Comparison of ENCODE assay signal across 8 cellular contexts in the genomic region with DNA sequence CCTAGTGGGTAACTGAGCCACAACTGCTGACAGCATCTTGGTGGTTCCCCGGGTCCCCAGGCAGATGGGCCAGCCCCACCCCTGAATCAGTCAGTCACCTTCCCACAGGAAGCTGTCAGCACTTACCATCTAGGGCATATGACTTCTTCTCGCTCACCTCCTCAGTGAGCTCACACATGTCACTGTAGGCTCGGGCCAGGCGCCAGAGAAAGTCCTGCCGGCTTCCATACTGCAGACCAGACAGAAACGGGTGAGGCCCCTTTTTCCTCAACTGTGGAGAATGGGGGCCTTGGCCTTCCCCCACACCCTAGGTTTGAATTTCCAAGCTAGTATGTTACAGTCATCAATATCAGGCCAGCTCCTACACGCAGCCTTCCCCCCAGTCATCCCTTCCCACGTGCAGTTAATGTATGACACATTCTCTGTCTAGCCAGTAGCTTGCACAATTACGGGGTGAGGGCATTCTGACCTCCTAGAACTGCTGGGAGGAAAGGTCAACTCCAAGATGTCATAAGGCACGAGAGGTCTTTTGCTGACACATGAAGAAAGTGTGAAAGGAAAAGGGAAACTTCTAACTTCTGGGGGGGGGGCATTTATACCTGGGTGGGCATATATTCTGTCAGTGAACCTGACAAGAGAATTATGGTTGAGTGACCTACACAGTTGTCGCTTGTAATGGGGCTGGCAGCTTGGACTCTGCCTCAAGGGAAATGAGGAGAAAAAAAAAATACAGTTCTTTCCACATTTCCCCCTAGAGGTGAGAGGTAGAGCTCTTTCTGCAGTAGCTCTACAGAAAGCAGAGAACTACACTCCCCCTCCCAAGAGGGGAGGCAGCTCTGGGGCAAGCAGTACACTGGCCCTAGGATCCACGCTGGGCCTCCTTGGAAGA. TPM values are rescaled to one million over a fixed set of nuclear protein-coding genes. Genes with fewer than 3 reads are reported as not detected.
DNase-seq lines count a peak whose midpoint lies in the region; ATAC-seq and TF ChIP-seq lines count a peak whose summit lies in the region.

No MANE protein-coding gene starts in this region.

- TF ChIP-seq EP300 in esophagus muscularis mucosa (IDR thresholded peaks at IDR 0.05), result no peak

- no peak for TF ChIP-seq CTCF in esophagus muscularis mucosa (IDR thresholded peaks at IDR 0.05)

- peaks cover 5% of the 10 kb centered on the region; the same call in 1 of the 2 replicates for H3K36me3 ChIP-seq in ACC112 (ENCODE audit: insufficient read depth, low read length)
- peaks cover 51 to 96% (median 85%) of the 10 kb centered on the region in 4 donors for H3K36me3 ChIP-seq in esophagus muscularis mucosa

- intact Hi-C loops in right cardiac atrium (cut with DNase I), result no loop called here
- intact Hi-C loops in esophagus muscularis mucosa (cut with DNase I), result no loop called here

- ATAC-seq in right cardiac atrium, result peak; percentile 52 to 69
- ATAC-seq in HG03175 (IDR thresholded peaks at IDR 0.05; ENCODE audit: unreplicated experiment), result no peak
- no peak for ATAC-seq in HG03565 (IDR thresholded peaks at IDR 0.05; ENCODE audit: unreplicated experiment)

- H3K4me3 ChIP-seq in ACC112 (ENCODE audit: low read depth, low read length), result no peak overlapping the region
- no peak overlapping the region for H3K4me3 ChIP-seq in right cardiac atrium (ENCODE audit: low read length)
- no peak overlapping the region for H3K4me3 ChIP-seq in esophagus muscularis mucosa

- WGBS in right cardiac atrium, result 61% methylated on average over 12 of the region's 12 CpGs
- 73% methylated on average over 12 of the region's 12 CpGs for WGBS in esophagus muscularis mucosa

- TF ChIP-seq POLR2A in esophagus muscularis mucosa (IDR thresholded peaks at IDR 0.05; ENCODE audit: low read depth), result no peak

- H3K27me3 ChIP-seq in ACC112 (ENCODE audit: insufficient read depth, low read length) (no peaks in the 10 kb centered on the region), right cardiac atrium (ENCODE audit: control insufficient read depth, insufficient read depth) (no peaks in the 10 kb centered on the region), esophagus muscularis mucosa (no peaks in the 10 kb centered on the region)

- no peaks in the 10 kb centered on the region for H3K79me2 ChIP-seq in ACC112 (ENCODE audit: control insufficient read depth, insufficient read depth, low read length, unreplicated experiment)

- H3K27ac ChIP-seq in ACC112 (ENCODE audit: low read depth, low read length), result peak overlapping the region; percentile 38; the same call in 1 of the 2 replicates
- H3K27ac ChIP-seq in right cardiac atrium (ENCODE audit: low read length), result no peak overlapping the region
- no peak overlapping the region for H3K27ac ChIP-seq in esophagus muscularis mucosa (replicated peaks in 1 of 4)

- DNase-seq in HT1080 (ENCODE audit: low read depth) (peak; percentile 66), right cardiac atrium (peak in 2 of 3 donors; percentile 72 to 76), esophagus muscularis mucosa (ENCODE audit: extremely low spot score) (no peak)
- peak; percentile 80 for DNase-seq in activated CD8-positive, alpha-beta memory T cell treated with anti-CD3 and anti-CD28 coated beads, Interleukin-2, amount 50 U/mL, for 48 hours
- peak; percentile 56 to 61 for DNase-seq in stimulated activated CD8-positive, alpha-beta memory T cell treated with anti-CD3 and anti-CD28 coated beads, Interleukin-7, amount 100 ng/mL, for 4 hours (ENCODE audit: low read depth in 2 of 2)

- no peaks in the 10 kb centered on the region for H3K9me3 ChIP-seq in right cardiac atrium (ENCODE audit: control insufficient read depth, low read length)
- H3K9me3 ChIP-seq in esophagus muscularis mucosa, result no peaks in the 10 kb centered on the region

- H3K4me1 ChIP-seq in ACC112 (ENCODE audit: control insufficient read depth, insufficient read depth, low read length, unreplicated experiment) (peaks cover 32% of the 10 kb centered on the region), right cardiac atrium (ENCODE audit: control insufficient read depth, insufficient read depth, low read length) (peaks cover 2% of the 10 kb centered on the region), esophagus muscularis mucosa (no peaks in the 10 kb centered on the region)

- H2AFZ ChIP-seq in ACC112 (ENCODE audit: low read length, unreplicated experiment), result no peak overlapping the region

RNA-seq across cellular contexts. Expression of a gene that starts 10.9 kb away (rescaled TPM):
- 12.9 and 26.9 TPM in 2 replicates for total RNA-seq in HT1080 (2014; rRNA removed; shearing (Covaris generic))
- 28.6 and 29.6 TPM in 2 replicates for polyA plus RNA-seq in HT1080 (2015; cell fraction: cytosol; rRNA removed)
- 22.5 and 27.0 TPM in 2 replicates for polyA plus RNA-seq in HT1080 (2015; cell fraction: nucleus; rRNA removed)
- total RNA-seq in right cardiac atrium, result 10 to 100 TPM; 15.4 to 21.0 (median 18.0) TPM
- polyA plus RNA-seq in right cardiac atrium, result 17.6 TPM
- total RNA-seq in esophagus muscularis mucosa, result 10 to 100 TPM; 29.5 to 34.9 (median 31.5) TPM

RNA-seq across cellular contexts. Expression of a gene that starts 19.7 kb away (rescaled TPM):
- 0.51 TPM in 1 of 2 replicates, not detected in the other for total RNA-seq in HT1080 (2014; rRNA removed; shearing (Covaris generic))
- polyA plus RNA-seq in HT1080 (2015; cell fraction: cytosol; rRNA removed), result 0.18 TPM in 1 of 2 replicates, not detected in the other
- polyA plus RNA-seq in HT1080 (2015; cell fraction: nucleus; rRNA removed), result not detected in 2 replicates
- total RNA-seq in right cardiac atrium (10 to 100 TPM in 1 of 4 donors, 1 to 10 TPM in 3; 6.1 to 11.5 (median 7.6) TPM), esophagus muscularis mucosa (10 to 100 TPM in 3 of 4 donors, 1 to 10 TPM in 1; 6.6 to 13.9 (median 11.8) TPM)
- 14.9 TPM for polyA plus RNA-seq in right cardiac atrium

RNA-seq across cellular contexts. Expression of a gene that starts 25.6 kb away (rescaled TPM):
- total RNA-seq in HT1080 (2014; rRNA removed; shearing (Covaris generic)), result 0.16 and 0.27 TPM in 2 replicates
- polyA plus RNA-seq in HT1080 (2015; cell fraction: cytosol; rRNA removed), result 0.03 and 0.06 TPM in 2 replicates
- 0.19 and 0.29 TPM in 2 replicates for polyA plus RNA-seq in HT1080 (2015; cell fraction: nucleus; rRNA removed)
- under 1 TPM; 0.17 to 0.41 (median 0.31) TPM for total RNA-seq in right cardiac atrium
- 0.25 TPM for polyA plus RNA-seq in right cardiac atrium
- 1 to 10 TPM in 1 of 4 donors, under 1 TPM in 2, not detected in 1; under 0.01 to 1.1 (median 0.57) TPM for total RNA-seq in esophagus muscularis mucosa

RNA-seq across cellular contexts. Expression of a gene that starts 49.2 kb away (rescaled TPM):
- total RNA-seq in HT1080 (2014; rRNA removed; shearing (Covaris generic)), result 10.9 and 17.7 TPM in 2 replicates
- 15.2 and 15.8 TPM in 2 replicates for polyA plus RNA-seq in HT1080 (2015; cell fraction: cytosol; rRNA removed)
- polyA plus RNA-seq in HT1080 (2015; cell fraction: nucleus; rRNA removed), result 16.0 and 18.6 TPM in 2 replicates
- total RNA-seq in right cardiac atrium (1 to 10 TPM in 2 of 4 donors, under 1 TPM in 2; 0.20 to 1.4 (median 0.81) TPM), esophagus muscularis mucosa (under 1 TPM in 3 of 4 donors, not detected in 1; 0.50 to 0.92 (median 0.71) TPM)
- 0.25 TPM for polyA plus RNA-seq in right cardiac atrium

Comparison
In these comparisons a context has a peak if more than half of its experiments do, and no peak if none do; other contexts are left out.
1. ATAC-seq: peak in right cardiac atrium (2 of 2); none in HG03175 (single experiment) and HG03565 (single experiment).